ENCODE assay signal across 9 cellular contexts in the genomic region with DNA sequence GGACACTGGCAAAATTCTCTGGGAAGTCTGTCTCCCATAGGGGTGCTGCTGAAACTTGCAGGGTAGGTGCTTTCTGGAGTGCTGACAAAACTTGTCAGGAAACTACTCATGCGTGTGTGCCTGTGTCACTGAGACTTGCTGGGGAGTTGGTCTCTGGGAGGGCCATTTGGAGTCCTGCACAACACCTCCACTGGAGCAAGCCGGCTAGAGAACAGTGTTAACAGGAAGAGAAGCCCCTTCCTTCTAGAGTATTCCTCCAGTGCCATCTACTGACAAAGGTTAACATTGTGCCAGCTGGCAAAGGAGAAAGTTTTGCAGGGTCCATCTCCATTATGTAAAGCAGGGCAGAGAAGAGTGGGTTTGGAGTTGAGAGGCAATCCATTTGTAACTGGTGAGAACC. TPM values are rescaled to one million over a fixed set of nuclear protein-coding genes. Genes with fewer than 3 reads are reported as not detected.
A peak's percentile ranks its signal among the peaks of the same experiment; 100 is the strongest.
DNase-seq lines count a peak whose midpoint lies in the region; ATAC-seq and TF ChIP-seq lines count a peak whose summit lies in the region.
"Had no signal": no experiment of that assay in that cellular context is flagged by ENCODE, and none has a peak within 500 bp of the region (broad histone marks: within the 10 kb centered on the region; RNA-seq: fewer than 3 reads in every experiment).

No MANE protein-coding gene starts in this region.

- no peaks in the 10 kb centered on the region for H3K9me3 Mint-ChIP-seq in CD8-positive, alpha-beta T cell
- H3K9me3 Mint-ChIP-seq in activated CD8-positive, alpha-beta T cell treated with anti-CD3 and anti-CD28 coated beads for 36 hours, result no peaks in the 10 kb centered on the region

- intact Hi-C loops in CD8-positive, alpha-beta T cell (cut with DNase I, micrococcal nuclease), result loop anchor here (1.0 to 5.0 kb wide), 5 partner anchors 96 to 512 kb away; no protein-coding TSS in a partner anchor
- intact Hi-C loops in activated CD8-positive, alpha-beta T cell treated with anti-CD3 and anti-CD28 coated beads for 36 hours (cut with micrococcal nuclease), result loop anchor here (5.0 kb wide), 1 partner anchor 96 kb away; no protein-coding TSS in a partner anchor
- intact Hi-C loops in ovary (cut with DNase I), result loop anchor here in 2 of 4 donors (5.0 to 10.0 kb wide), 2 partner anchors 96 to 104 kb away; partner anchors contain the start of gene SFPQ (in 1 of the 2)

- H3K9me3 ChIP-seq in CD8-positive, alpha-beta T cell (ENCODE audit: low read length), result no peaks in the 10 kb centered on the region
- no peaks in the 10 kb centered on the region for H3K9me3 ChIP-seq in ovary

- H3K27me3 ChIP-seq in CD8-positive, alpha-beta T cell (ENCODE audit: insufficient read depth, low read length), result no peaks in the 10 kb centered on the region
- H3K27me3 ChIP-seq in ovary, result no peaks in the 10 kb centered on the region

- H3K4me3 Mint-ChIP-seq in CD8-positive, alpha-beta T cell, result no peak overlapping the region
- no peak overlapping the region for H3K4me3 Mint-ChIP-seq in activated CD8-positive, alpha-beta T cell treated with anti-CD3 and anti-CD28 coated beads for 36 hours

- H3K4me3 ChIP-seq in CD8-positive, alpha-beta T cell (ENCODE audit: low read depth, low read length), result no peak overlapping the region
- H3K4me3 ChIP-seq in fibroblast of pulmonary artery (replicated peaks; ENCODE audit: low read depth, low read length) (no peak overlapping the region), ovary (no peak overlapping the region)
- H3K4me3 ChIP-seq: SK-N-MC had no signal

- peak; percentile 96 for ATAC-seq in CD8-positive, alpha-beta T cell
- ATAC-seq in activated CD8-positive, alpha-beta T cell treated with anti-CD3 and anti-CD28 coated beads for 36 hours, result peak; percentile 67
- ATAC-seq in GM18873 (IDR thresholded peaks at IDR 0.05; ENCODE audit: low FRiP score, unreplicated experiment), result no peak

- 20 to 32% (median 27%) methylated on average over 2 of the region's 2 CpGs for WGBS in ovary, 3 donors

- H3K4me1 ChIP-seq in CD8-positive, alpha-beta T cell (ENCODE audit: insufficient read depth, low read length), result peaks cover 5% of the 10 kb centered on the region
- peaks cover 1% of the 10 kb centered on the region for H3K4me1 ChIP-seq in ovary (ENCODE audit: insufficient read depth)

- peaks cover 29% of the 10 kb centered on the region for H3K36me3 Mint-ChIP-seq in CD8-positive, alpha-beta T cell
- peaks cover 5% of the 10 kb centered on the region for H3K36me3 Mint-ChIP-seq in activated CD8-positive, alpha-beta T cell treated with anti-CD3 and anti-CD28 coated beads for 36 hours (ENCODE audit: low read depth)

- no peaks in the 10 kb centered on the region for H3K36me3 ChIP-seq in CD8-positive, alpha-beta T cell (ENCODE audit: insufficient read depth, low read length)
- H3K36me3 ChIP-seq in ovary, result no peaks in the 10 kb centered on the region

- peak; percentile 59 for TF ChIP-seq CTCF in CD8-positive, alpha-beta T cell (IDR thresholded peaks at IDR 0.05)
- TF ChIP-seq CTCF in GM13976 (IDR thresholded peaks at IDR 0.05; ENCODE audit: borderline replicate concordance, control extremely low read depth, extremely low read depth, insufficient read depth, missing control alignments) (peak; percentile 43), fibroblast of pulmonary artery (IDR thresholded peaks at IDR 0.05; ENCODE audit: low read length, missing control alignments) (peak; percentile 63), ovary (IDR thresholded peaks at IDR 0.05) (peak; percentile 21 to 30 (median 23))
- TF ChIP-seq CTCF in activated CD8-positive, alpha-beta T cell treated with anti-CD3 and anti-CD28 coated beads for 36 hours (IDR thresholded peaks at IDR 0.05), result peak; percentile 38

- in situ Hi-C loops in GM13976 (cut with MboI; ENCODE audit: low sequenced_read_pairs, unreplicated experiment), result no loop called here

- TF ChIP-seq POLR2A in ovary (IDR thresholded peaks at IDR 0.05), result no peak

- H3K27ac ChIP-seq in CD8-positive, alpha-beta T cell (ENCODE audit: low read depth, low read length), result no peak overlapping the region
- H3K27ac ChIP-seq in ovary, result no peak overlapping the region
- H3K27ac ChIP-seq: SK-N-MC had no signal

- H3K27ac Mint-ChIP-seq in CD8-positive, alpha-beta T cell, result peak overlapping the region; percentile 45
- H3K27ac Mint-ChIP-seq in activated CD8-positive, alpha-beta T cell treated with anti-CD3 and anti-CD28 coated beads for 36 hours, result no peak overlapping the region

- peak in 5 of 7 experiments; percentile 16 to 55 (median 22) for DNase-seq in CD8-positive, alpha-beta T cell
- DNase-seq in GM13976 (ENCODE audit: low spot score) (peak; percentile 54), LHCN-M2 (ENCODE audit: low read depth) (peak; percentile 51), fibroblast of pulmonary artery (ENCODE audit: low read depth) (peak; percentile 64), ovary (peak in 2 of 5 donors; percentile 15 to 31), A172 (ENCODE audit: low spot score) (no peak)
- peak; percentile 28 for DNase-seq in activated CD8-positive, alpha-beta T cell treated with anti-CD3 and anti-CD28 coated beads for 36 hours

- H3K4me1 Mint-ChIP-seq in CD8-positive, alpha-beta T cell (ENCODE audit: low read depth), result peaks cover 14% of the 10 kb centered on the region
- peaks cover 5% of the 10 kb centered on the region for H3K4me1 Mint-ChIP-seq in activated CD8-positive, alpha-beta T cell treated with anti-CD3 and anti-CD28 coated beads for 36 hours (ENCODE audit: low read depth)

- TF ChIP-seq EP300 in ovary (IDR thresholded peaks at IDR 0.05), result no peak

- no peaks in the 10 kb centered on the region for H3K27me3 Mint-ChIP-seq in CD8-positive, alpha-beta T cell (ENCODE audit: low read depth)
- no peaks in the 10 kb centered on the region for H3K27me3 Mint-ChIP-seq in activated CD8-positive, alpha-beta T cell treated with anti-CD3 and anti-CD28 coated beads for 36 hours

- CTCF ChIA-PET in CD8-positive, alpha-beta T cell (lab: Charles Lee), result interaction anchor here (0.7 to 3.3 kb wide), 6 partner anchors 9 to 446 kb away, joined by 3 to 12 read pairs (median 3); no protein-coding TSS in a partner anchor
- CTCF ChIA-PET in activated CD8-positive, alpha-beta T cell treated with anti-CD3 and anti-CD28 coated beads for 36 hours (lab: Charles Lee), result interaction anchor here (0.9 to 2.3 kb wide), 2 partner anchors 97 to 100 kb away, joined by 3 to 16 read pairs; no protein-coding TSS in a partner anchor

- POLR2A ChIA-PET in CD8-positive, alpha-beta T cell (lab: Charles Lee), result interaction anchor here (0.7 kb wide), 1 partner anchor 22 kb away, joined by 3 read pairs; no protein-coding TSS in a partner anchor
- POLR2A ChIA-PET in activated CD8-positive, alpha-beta T cell treated with anti-CD3 and anti-CD28 coated beads for 36 hours (lab: Charles Lee), result interaction anchor here (0.9 kb wide), 1 partner anchor 9 kb away, joined by 3 read pairs; no protein-coding TSS in a partner anchor

RNA-seq across cellular contexts. Expression of gene ZMYM4, which starts 30.0 kb away (rescaled TPM):
- total RNA-seq in CD8-positive, alpha-beta T cell, result 10 to 100 TPM; 32.1 to 36.5 TPM
- total RNA-seq in LHCN-M2 (2014; rRNA removed) (41.7 and 43.7 TPM in 2 replicates), ovary (10 to 100 TPM; 28.1 to 77.2 (median 60.4) TPM)
- 13.8 TPM for polyA plus RNA-seq in LHCN-M2 (2012)
- 10 to 100 TPM; 26.0 to 31.6 TPM for total RNA-seq in activated CD8-positive, alpha-beta T cell treated with anti-CD3 and anti-CD28 coated beads for 36 hours
- polyA plus RNA-seq in ovary, result 10 to 100 TPM; 15.9 to 27.1 TPM
- 17.7 and 38.9 TPM in 2 replicates for total RNA-seq in A172 (2014; rRNA removed; shearing (Covaris generic))
